ENCODE assay signal across 18 cellular contexts in the genomic region with DNA sequence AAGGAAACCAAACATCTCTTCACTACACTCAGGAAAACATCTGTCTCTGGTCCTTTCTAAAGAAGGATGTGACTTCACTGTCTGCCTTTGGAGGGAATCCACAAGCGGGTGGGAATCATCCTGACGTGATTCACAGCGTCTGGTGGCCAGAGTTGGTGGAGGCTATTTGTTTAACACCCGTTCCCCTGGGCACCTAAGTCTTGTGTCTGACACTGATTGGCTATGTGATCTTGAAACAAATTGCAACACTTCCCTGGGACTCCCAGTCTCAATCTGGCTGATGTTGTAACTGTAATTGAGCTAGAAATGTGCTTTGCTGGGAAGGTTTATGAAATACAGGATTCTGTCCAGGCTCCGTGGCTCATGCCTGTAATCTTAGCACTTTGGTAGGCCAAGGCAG. TPM values are rescaled to one million over a fixed set of nuclear protein-coding genes. Genes with fewer than 3 reads are reported as not detected.
A peak's percentile ranks its signal among the peaks of the same experiment; 100 is the strongest.
DNase-seq lines count a peak whose midpoint lies in the region; ATAC-seq and TF ChIP-seq lines count a peak whose summit lies in the region.
"Had no signal": no experiment of that assay in that cellular context is flagged by ENCODE, and none has a peak within 500 bp of the region (broad histone marks: within the 10 kb centered on the region; RNA-seq: fewer than 3 reads in every experiment).

No MANE protein-coding gene starts in this region.

- CTCF ChIA-PET in MCF 10A (lab: Yijun Ruan, JAX), result interaction anchor here (0.8 kb wide), 1 partner anchor 495 kb away, joined by 3 read pairs; no protein-coding TSS in a partner anchor

- peak; percentile 93 for DNase-seq in MCF 10A (ENCODE audit: unreplicated experiment)
- no peak for DNase-seq in breast epithelium (ENCODE audit: low spot score in 2 of 2)
- peak; percentile 8 for DNase-seq in NCI-H69 (lab: John Stamatoyannopoulos, UW)
- DNase-seq in fibroblast of mammary gland (ENCODE audit: low read depth), result peak; percentile 99
- DNase-seq in gastrocnemius medialis, result peak; percentile 33 to 57
- no peak for DNase-seq in NCI-H748 treated with DMSO at 0.1 percent for 48 hours (lab: John Stamatoyannopoulos, UW)
- DNase-seq in DMS153 (lab: John Stamatoyannopoulos, UW), result no peak
- no peak for DNase-seq in activated naive CD8-positive, alpha-beta T cell treated with anti-CD3 and anti-CD28 coated beads for 36 hours
- DNase-seq: 8988T; activated CD4-positive, alpha-beta T cell treated with anti-CD3 and anti-CD28 coated beads, Interleukin-2, amount 50 U/mL, for 4 hours; amygdala; naive B cell; NCI-H2107; SJCRH30 had no signal

- H3K4me1 ChIP-seq in breast epithelium, result no peaks in the 10 kb centered on the region
- H3K4me1 ChIP-seq in gastrocnemius medialis, result no peaks in the 10 kb centered on the region
- H3K4me1 ChIP-seq: prostate gland had no signal

- TF ChIP-seq POLR2A in breast epithelium (IDR thresholded peaks at IDR 0.05), result no peak
- no peak for TF ChIP-seq POLR2A in gastrocnemius medialis (IDR thresholded peaks at IDR 0.05)

- no peak for TF ChIP-seq CTCF in MCF 10A (IDR thresholded peaks at IDR 0.05; ENCODE audit: unreplicated experiment)
- no peak for TF ChIP-seq CTCF in breast epithelium (IDR thresholded peaks at IDR 0.05)
- no peak for TF ChIP-seq CTCF in fibroblast of mammary gland (conservative IDR thresholded peaks at IDR 0.05; ENCODE audit: control insufficient read depth, insufficient read depth, low read depth, low read length)
- TF ChIP-seq CTCF in gastrocnemius medialis (IDR thresholded peaks at IDR 0.05 in 4 of 5, conservative IDR thresholded peaks at IDR 0.05 in 1 of 5), result no peak

- peaks cover 10% of the 10 kb centered on the region for H3K4me1 Mint-ChIP-seq in MCF 10A (ENCODE audit: insufficient read depth, unreplicated experiment)
- no peaks in the 10 kb centered on the region for H3K4me1 Mint-ChIP-seq in activated naive CD8-positive, alpha-beta T cell treated with anti-CD3 and anti-CD28 coated beads for 36 hours
- H3K4me1 Mint-ChIP-seq: naive B cell had no signal

- peaks cover 8% of the 10 kb centered on the region for H3K9me3 Mint-ChIP-seq in MCF 10A (ENCODE audit: unreplicated experiment)
- peaks cover 9% of the 10 kb centered on the region for H3K9me3 Mint-ChIP-seq in activated naive CD8-positive, alpha-beta T cell treated with anti-CD3 and anti-CD28 coated beads for 36 hours

- no TSS peak for BruUV-seq in MCF 10A (replicated peaks; lab: Mats Ljungman, UMichigan)

- no peak overlapping the region for H3K4me3 Mint-ChIP-seq in MCF 10A (ENCODE audit: unreplicated experiment)
- H3K4me3 Mint-ChIP-seq in activated naive CD8-positive, alpha-beta T cell treated with anti-CD3 and anti-CD28 coated beads for 36 hours, result no peak overlapping the region
- H3K4me3 Mint-ChIP-seq: naive B cell had no signal

- intact Hi-C loops in MCF 10A (cut with micrococcal nuclease) (no loop called here), breast epithelium (cut with DNase I; ENCODE audit: low total_unique reads) (no loop called here), gastrocnemius medialis (cut with DNase I; ENCODE audit: low total_unique reads) (no loop called here)

- POLR2A ChIA-PET in MCF 10A (lab: Yijun Ruan, JAX), result no interaction called here

- ATAC-seq in gastrocnemius medialis, result peak; percentile 56 to 62

- in situ Hi-C loops in gastrocnemius medialis (cut with MboI; ENCODE audit: low sequenced_read_pairs in 4 of 4), result no loop called here

- peak overlapping the region; percentile 46 for H3K27ac Mint-ChIP-seq in MCF 10A (ENCODE audit: low read depth, unreplicated experiment)
- H3K27ac Mint-ChIP-seq in activated naive CD8-positive, alpha-beta T cell treated with anti-CD3 and anti-CD28 coated beads for 36 hours, result no peak overlapping the region
- H3K27ac Mint-ChIP-seq: naive B cell had no signal

- H3K4me3 ChIP-seq in breast epithelium (no peak overlapping the region), fibroblast of mammary gland (ENCODE audit: control insufficient read depth, low read depth, low read length) (no peak overlapping the region), gastrocnemius medialis (no peak overlapping the region)
- H3K4me3 ChIP-seq: coronary artery, prostate gland, SJCRH30, thoracic aorta had no signal

- H3K36me3 Mint-ChIP-seq in MCF 10A (ENCODE audit: insufficient read depth, unreplicated experiment), result no peaks in the 10 kb centered on the region
- H3K36me3 Mint-ChIP-seq in activated naive CD8-positive, alpha-beta T cell treated with anti-CD3 and anti-CD28 coated beads for 36 hours, result no peaks in the 10 kb centered on the region

- H3K9me3 ChIP-seq in breast epithelium, result peaks cover 20 to 22% of the 10 kb centered on the region in 2 donors
- peaks cover 0 to 5% (median 0%) of the 10 kb centered on the region in 3 donors for H3K9me3 ChIP-seq in gastrocnemius medialis
- H3K9me3 ChIP-seq: prostate gland, thoracic aorta had no signal

- no peaks in the 10 kb centered on the region for H3K36me3 ChIP-seq in breast epithelium
- no peaks in the 10 kb centered on the region for H3K36me3 ChIP-seq in gastrocnemius medialis
- H3K36me3 ChIP-seq: prostate gland, SJCRH30, thoracic aorta had no signal

- no peak overlapping the region for H3K27ac ChIP-seq in breast epithelium
- no peak overlapping the region for H3K27ac ChIP-seq in gastrocnemius medialis
- H3K27ac ChIP-seq: coronary artery, prostate gland, SJCRH30, thoracic aorta had no signal

- no peaks in the 10 kb centered on the region for H3K27me3 Mint-ChIP-seq in MCF 10A (ENCODE audit: insufficient read depth, unreplicated experiment)
- H3K27me3 Mint-ChIP-seq in activated naive CD8-positive, alpha-beta T cell treated with anti-CD3 and anti-CD28 coated beads for 36 hours, result peaks cover 25% of the 10 kb centered on the region

- no peaks in the 10 kb centered on the region for H3K27me3 ChIP-seq in breast epithelium
- peaks cover 0 to 6% (median 0%) of the 10 kb centered on the region in 3 donors for H3K27me3 ChIP-seq in gastrocnemius medialis
- H3K27me3 ChIP-seq: SJCRH30 had no signal

RNA-seq across cellular contexts. Expression of gene SIX3, which starts 28.8 kb away (rescaled TPM):
- not detected in 2 replicates for total RNA-seq in MCF 10A (2022)
- not detected for total RNA-seq in breast epithelium
- not detected for total RNA-seq in gastrocnemius medialis
- total RNA-seq in activated naive CD8-positive, alpha-beta T cell treated with anti-CD3 and anti-CD28 coated beads for 36 hours, result not detected
- total RNA-seq: liver, prostate gland had no signal

Comparison
In these comparisons a context has a peak if more than half of its experiments do, and no peak if none do; other contexts are left out.
1. DNase-seq: peak in MCF 10A (single experiment), NCI-H69 (single experiment), fibroblast of mammary gland (single experiment) and gastrocnemius medialis (2 of 2); none in breast epithelium (0 of 2), NCI-H748 treated with DMSO at 0.1 percent for 48 hours (single experiment), DMS153 (single experiment) and activated naive CD8-positive, alpha-beta T cell treated with anti-CD3 and anti-CD28 coated beads for 36 hours (single experiment).